Comparison of ENCODE assay signal across 8 cellular contexts in the genomic region with DNA sequence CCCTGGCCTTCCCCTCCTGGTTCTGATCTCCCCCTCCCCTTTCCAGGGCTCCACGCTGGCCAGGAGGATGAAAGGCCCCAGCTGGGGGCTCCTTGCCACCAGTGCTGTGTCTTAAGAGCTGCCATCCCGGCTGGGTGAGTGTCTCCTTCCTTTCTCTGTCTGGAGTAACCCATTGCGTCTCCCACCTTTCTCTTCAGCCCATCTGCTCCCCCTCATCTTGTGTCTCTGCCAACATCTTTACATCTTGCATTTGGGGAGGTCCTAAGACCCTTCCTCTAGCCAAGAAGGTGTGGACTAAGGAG. TPM values are rescaled to one million over a fixed set of nuclear protein-coding genes. Genes with fewer than 3 reads are reported as not detected.
A peak's percentile ranks its signal among the peaks of the same experiment; 100 is the strongest.
DNase-seq lines count a peak whose midpoint lies in the region; ATAC-seq, FAIRE-seq and TF ChIP-seq lines count a peak whose summit lies in the region.

No MANE protein-coding gene starts in this region.

- no peak for FAIRE-seq in GM12878 (lab: Jason Lieb, UNC)

- DNase-seq in DMS53 (lab: John Stamatoyannopoulos, UW) = peak; percentile 52
- no peak for DNase-seq in DMS53 treated with DMSO at 0.1 percent for 48 hours (lab: John Stamatoyannopoulos, UW; ENCODE audit: unreplicated experiment)
- DNase-seq in GM12878 (ENCODE audit: low read depth, low spot score) = no peak
- DNase-seq in right lobe of liver = no peak
- DNase-seq in amygdala (lab: John Stamatoyannopoulos, UW) = no peak
- DNase-seq in GDM1 (lab: John Stamatoyannopoulos, UW) = no peak

- H4K20me1 ChIP-seq in GM12878 (ENCODE audit: control insufficient read depth, insufficient read depth) = no peaks in the 10 kb centered on the region

- BruUV-seq in GM12878 (replicated peaks; lab: Mats Ljungman, UMichigan) = TSS peak; percentile 54

- no peak for TF ChIP-seq RAD21 in GM12878 (IDR thresholded peaks at IDR 0.05; ENCODE audit: insufficient read depth, low read depth, low read length)

- H3K4me3 ChIP-seq in GM12878 (peak overlapping the region; percentile 100), right lobe of liver (peak overlapping the region; percentile 82 to 87 (median 87))

- CTCF ChIA-PET in GM12878 (lab: Yijun Ruan, JAX) = interaction anchor here (1.0 to 4.5 kb wide), 5 partner anchors 10 to 161 kb away, joined by 3 to 37 read pairs (median 9); partner anchors contain the start of gene PABPN1

- H3K36me3 ChIP-seq in GM12878 (ENCODE audit: control insufficient read depth in 2 of 2, insufficient read depth in 2 of 2, low read length in 1 of 2) (no peaks in the 10 kb centered on the region; a peak in 1 of 4 replicates), right lobe of liver (peaks cover 0 to 15% (median 3%) of the 10 kb centered on the region in 4 donors)

- peak overlapping the region; percentile 53 for H2AFZ ChIP-seq in GM12878 (ENCODE audit: control insufficient read depth, low read depth, low read length)

- H3K79me2 ChIP-seq in GM12878 (ENCODE audit: control insufficient read depth, insufficient read depth, low read length) = peaks cover 27% of the 10 kb centered on the region

- POLR2A ChIA-PET in GM12878 (lab: Charles Lee) = interaction anchor here (0.6 to 3.7 kb wide), 4 partner anchors 10 to 375 kb away, joined by 3 to 55 read pairs (median 7); partner anchors contain the start of genes HOMEZ and PABPN1

- ATAC-seq in GM12878 (no peak), right lobe of liver (no peak), GM21723 (IDR thresholded peaks at IDR 0.05; ENCODE audit: unreplicated experiment) (no peak)

- in situ Hi-C loops in GM12878 (cut with MboI) = loop anchor here (10.0 to 25.0 kb wide), 2 partner anchors 805 to 1128 kb away; partner anchors contain the start of genes DCAF11 and NRL

- intact Hi-C loops in GM12878 (cut with micrococcal nuclease; ENCODE audit: unreplicated experiment) = no loop called here
- intact Hi-C loops in right lobe of liver (cut with DNase I) = no loop called here

- TF ChIP-seq POLR2A in GM12878 (IDR thresholded peaks at IDR 0.05; ENCODE audit: low read depth, low read length) (no peak), right lobe of liver (IDR thresholded peaks at IDR 0.05) (no peak)

- peak overlapping the region; percentile 80 for H3K4me2 ChIP-seq in GM12878 (ENCODE audit: control insufficient read depth, insufficient read depth)

- no peaks in the 10 kb centered on the region for H3K27me3 ChIP-seq in GM12878 (replicated peaks in 1 of 2; ENCODE audit: control insufficient read depth in 2 of 2, insufficient read depth in 2 of 2, low read length in 1 of 2)
- H3K27me3 ChIP-seq in right lobe of liver = no peaks in the 10 kb centered on the region

- TF ChIP-seq CTCF in GM12878 (IDR thresholded peaks at IDR 0.05 in 2 of 3, conservative IDR thresholded peaks at IDR 0.05 in 1 of 3; ENCODE audit: control insufficient read depth in 2 of 3, extremely low read depth in 1 of 3, insufficient read depth in 1 of 3, low read depth in 3 of 3, low read length in 3 of 3) (no peak), right lobe of liver (IDR thresholded peaks at IDR 0.05) (no peak)

- SMC1A ChIA-PET in GM12878 (lab: Charles Lee; ENCODE audit: uncharacterized antibody, unreplicated experiment) = interaction anchor here (0.8 to 2.3 kb wide), 3 partner anchors 12 to 21 kb away, joined by 4 to 17 read pairs (median 4); partner anchors contain the start of genes HOMEZ and PABPN1

- H3K4me1 ChIP-seq in GM12878 (ENCODE audit: control insufficient read depth, insufficient read depth, low read length) (peaks cover 20% of the 10 kb centered on the region), right lobe of liver (peaks cover 0 to 20% (median 10%) of the 10 kb centered on the region in 4 donors)

- H3K27ac ChIP-seq in GM12878 (ENCODE audit: control insufficient read depth, insufficient read depth) (peak overlapping the region; percentile 91), right lobe of liver (peak overlapping the region; percentile 69 to 89 (median 88)), temporal lobe (ENCODE audit: low read depth, low read length) (peak overlapping the region; percentile 91)

- RAD21 ChIA-PET in GM12878 (lab: Charles Lee; ENCODE audit: unreplicated experiment) = interaction anchor here (0.6 to 8.7 kb wide), 4 partner anchors 15 to 746 kb away, joined by 3 to 103 read pairs (median 3); partner anchors contain the start of gene PABPN1

- H3K9me3 ChIP-seq in GM12878 (replicated peaks; ENCODE audit: control insufficient read depth, insufficient read depth, low read length) = no peaks in the 10 kb centered on the region
- H3K9me3 ChIP-seq in right lobe of liver = no peaks in the 10 kb centered on the region

- WGBS in GM12878 (ENCODE audit: insufficient coverage, insufficient replicate concordance, low lambda C conversion rate, missing lambda C conversion rate) = 14% methylated on average over 3 of the region's 3 CpGs
- 0% methylated on average over 3 of the region's 3 CpGs for WGBS in right lobe of liver (ENCODE audit: insufficient coverage, low coverage, low lambda C conversion rate, missing lambda C conversion rate)

- H3K9ac ChIP-seq in GM12878 (ENCODE audit: control insufficient read depth, insufficient read depth, low read length) = peak overlapping the region; percentile 97

- TF ChIP-seq EP300 in GM12878 (IDR thresholded peaks at IDR 0.05; ENCODE audit: borderline replicate concordance in 1 of 2, control insufficient read depth in 1 of 2, low read depth in 2 of 2, low read length in 2 of 2) = no peak

RNA-seq across cellular contexts. Expression of gene BCL2L2, which starts 0.5 kb away (rescaled TPM):
- total RNA-seq in GM12878 (2013; cell fraction: nucleolus; rRNA removed) = 24.1 and 28.4 TPM in 2 replicates
- total RNA-seq in GM12878 (2014; rRNA removed) (5.8 and 6.3 TPM in 2 replicates), GM12878 (2014; rRNA removed; fragmentation: Illumina TruSeq; extraction: Trizol) (7.9 and 8.3 TPM in 2 replicates), GM12878 (2021) (9.7 and 12.5 TPM in 2 replicates), right lobe of liver (10 to 100 TPM in 4 of 6 experiments, 1 to 10 TPM in 2; 8.8 to 15.8 (median 12.1) TPM), temporal lobe (11.1 TPM)
- 8.3 TPM for polyA plus RNA-seq in GM12878 (2011; ENCODE audit: low read depth)
- polyA plus RNA-seq in GM12878 (2011; rRNA removed) (14.7 and 15.4 TPM in 2 replicates), GM12878 (2014; fragmentation: Illumina TruSeq; extraction: Trizol) (9.6 and 10.1 TPM in 2 replicates), GM12878 (2014; fragmentation: Nextera tagmentation; extraction: Ambion mirVana) (1 to 10 TPM; 1.4 to 3.1 TPM), GM12878 (2014; rRNA removed) (13.3 and 14.0 TPM in 2 replicates), GM12878 (2016; fragmentation: Nextera tagmentation; extraction: Ambion mirVana) (1 to 10 TPM; 1.5 to 2.2 TPM)
- polyA plus RNA-seq in GM12878 (2011; cell fraction: cytosol; rRNA removed) = 12.1 and 14.0 TPM in 2 replicates
- 21.4 and 22.2 TPM in 2 replicates for polyA plus RNA-seq in GM12878 (2011; cell fraction: nucleus; rRNA removed)
- 12.0 and 12.8 TPM in 2 replicates for polyA plus RNA-seq in GM12878 (2012)
- 10.7 and 14.0 TPM in 2 replicates for polyA minus RNA-seq in GM12878 (2011; rRNA and poly(A)+ RNA removed)
- 2.9 and 4.1 TPM in 2 replicates for polyA minus RNA-seq in GM12878 (2011; cell fraction: cytosol; rRNA and poly(A)+ RNA removed)
- polyA minus RNA-seq in GM12878 (2011; cell fraction: nucleus; rRNA and poly(A)+ RNA removed) = 10.4 and 16.9 TPM in 2 replicates

RNA-seq across cellular contexts. Expression of gene PPP1R3E, which starts 4.4 kb away (rescaled TPM):
- total RNA-seq in GM12878 (2013; cell fraction: nucleolus; rRNA removed) = 79.3 and 88.0 TPM in 2 replicates
- total RNA-seq in GM12878 (2014; rRNA removed) (6.3 and 6.6 TPM in 2 replicates), GM12878 (2014; rRNA removed; fragmentation: Illumina TruSeq; extraction: Trizol) (7.6 and 9.7 TPM in 2 replicates), GM12878 (2021) (8.6 and 11.7 TPM in 2 replicates), right lobe of liver (10 to 100 TPM in 2 of 6 experiments, 1 to 10 TPM in 4; 4.0 to 11.1 (median 8.1) TPM), temporal lobe (3.0 TPM)
- polyA plus RNA-seq in GM12878 (2011; ENCODE audit: low read depth) = 11.1 TPM
- polyA plus RNA-seq in GM12878 (2011; rRNA removed) (26.4 and 32.7 TPM in 2 replicates), GM12878 (2014; fragmentation: Illumina TruSeq; extraction: Trizol) (13.7 and 18.7 TPM in 2 replicates), GM12878 (2014; fragmentation: Nextera tagmentation; extraction: Ambion mirVana) (1 to 10 TPM; 4.7 to 4.8 TPM), GM12878 (2014; rRNA removed) (9.3 and 13.7 TPM in 2 replicates), GM12878 (2016; fragmentation: Nextera tagmentation; extraction: Ambion mirVana) (1 to 10 TPM; 4.6 to 6.1 TPM)
- polyA plus RNA-seq in GM12878 (2011; cell fraction: cytosol; rRNA removed) = 20.7 and 26.7 TPM in 2 replicates
- 72.6 and 113 TPM in 2 replicates for polyA plus RNA-seq in GM12878 (2011; cell fraction: nucleus; rRNA removed)
- polyA plus RNA-seq in GM12878 (2012) = 10.9 and 17.0 TPM in 2 replicates
- polyA minus RNA-seq in GM12878 (2011; rRNA and poly(A)+ RNA removed) = 19.9 and 26.3 TPM in 2 replicates
- 4.0 and 5.3 TPM in 2 replicates for polyA minus RNA-seq in GM12878 (2011; cell fraction: cytosol; rRNA and poly(A)+ RNA removed)
- polyA minus RNA-seq in GM12878 (2011; cell fraction: nucleus; rRNA and poly(A)+ RNA removed) = 25.1 and 34.8 TPM in 2 replicates

RNA-seq across cellular contexts. Expression of gene PABPN1, which starts 14.2 kb away (rescaled TPM):
- total RNA-seq in GM12878 (2013; cell fraction: nucleolus; rRNA removed) = 79.0 and 80.6 TPM in 2 replicates
- total RNA-seq in GM12878 (2014; rRNA removed) (83.4 and 90.6 TPM in 2 replicates), GM12878 (2014; rRNA removed; fragmentation: Illumina TruSeq; extraction: Trizol) (106 TPM in 2 replicates), GM12878 (2021) (189 and 206 TPM in 2 replicates), right lobe of liver (10 to 100 TPM; 23.6 to 95.3 (median 64.6) TPM), temporal lobe (38.6 TPM)
- 67.7 TPM for polyA plus RNA-seq in GM12878 (2011; ENCODE audit: low read depth)
- polyA plus RNA-seq in GM12878 (2011; rRNA removed) (222 and 248 TPM in 2 replicates), GM12878 (2014; fragmentation: Illumina TruSeq; extraction: Trizol) (206 and 231 TPM in 2 replicates), GM12878 (2014; fragmentation: Nextera tagmentation; extraction: Ambion mirVana) (10 to 100 TPM; 31.3 to 35.6 TPM), GM12878 (2014; rRNA removed) (149 and 158 TPM in 2 replicates), GM12878 (2016; fragmentation: Nextera tagmentation; extraction: Ambion mirVana) (10 to 100 TPM; 76.8 to 99.4 TPM)
- 198 and 220 TPM in 2 replicates for polyA plus RNA-seq in GM12878 (2011; cell fraction: cytosol; rRNA removed)
- polyA plus RNA-seq in GM12878 (2011; cell fraction: nucleus; rRNA removed) = 548 and 640 TPM in 2 replicates
- 119 and 126 TPM in 2 replicates for polyA plus RNA-seq in GM12878 (2012)
- 90.9 and 114 TPM in 2 replicates for polyA minus RNA-seq in GM12878 (2011; rRNA and poly(A)+ RNA removed)
- polyA minus RNA-seq in GM12878 (2011; cell fraction: cytosol; rRNA and poly(A)+ RNA removed) = 21.9 and 31.3 TPM in 2 replicates
- 40.1 and 63.0 TPM in 2 replicates for polyA minus RNA-seq in GM12878 (2011; cell fraction: nucleus; rRNA and poly(A)+ RNA removed)

RNA-seq across cellular contexts. Expression of gene HOMEZ, which starts 21.2 kb away (rescaled TPM):
- 13.1 and 14.2 TPM in 2 replicates for total RNA-seq in GM12878 (2013; cell fraction: nucleolus; rRNA removed)
- total RNA-seq in GM12878 (2014; rRNA removed) = 14.3 and 14.7 TPM in 2 replicates
- 12.7 and 13.0 TPM in 2 replicates for total RNA-seq in GM12878 (2014; rRNA removed; fragmentation: Illumina TruSeq; extraction: Trizol)
- 15.2 and 15.3 TPM in 2 replicates for total RNA-seq in GM12878 (2021)
- 1.9 TPM for polyA plus RNA-seq in GM12878 (2011; ENCODE audit: low read depth)
- 9.6 and 11.0 TPM in 2 replicates for polyA plus RNA-seq in GM12878 (2011; rRNA removed)
- 11.3 and 14.2 TPM in 2 replicates for polyA plus RNA-seq in GM12878 (2011; cell fraction: cytosol; rRNA removed)
- 5.9 and 7.2 TPM in 2 replicates for polyA plus RNA-seq in GM12878 (2011; cell fraction: nucleus; rRNA removed)
- polyA plus RNA-seq in GM12878 (2012) = 5.7 and 10.2 TPM in 2 replicates
- polyA plus RNA-seq in GM12878 (2014; fragmentation: Illumina TruSeq; extraction: Trizol) = 17.8 and 19.3 TPM in 2 replicates
- 1 to 10 TPM; 2.6 to 3.6 TPM for polyA plus RNA-seq in GM12878 (2014; fragmentation: Nextera tagmentation; extraction: Ambion mirVana)
- 11.2 and 12.9 TPM in 2 replicates for polyA plus RNA-seq in GM12878 (2014; rRNA removed)
- polyA plus RNA-seq in GM12878 (2016; fragmentation: Nextera tagmentation; extraction: Ambion mirVana) = 10 to 100 TPM; 13.3 to 16.2 TPM
- 18.8 and 19.3 TPM in 2 replicates for polyA minus RNA-seq in GM12878 (2011; rRNA and poly(A)+ RNA removed)
- polyA minus RNA-seq in GM12878 (2011; cell fraction: cytosol; rRNA and poly(A)+ RNA removed) = 3.2 and 5.4 TPM in 2 replicates
- polyA minus RNA-seq in GM12878 (2011; cell fraction: nucleus; rRNA and poly(A)+ RNA removed) = 6.5 and 8.0 TPM in 2 replicates
- total RNA-seq in right lobe of liver = 1 to 10 TPM; 3.4 to 8.8 (median 5.3) TPM
- 1.7 TPM for total RNA-seq in temporal lobe

RNA-seq across cellular contexts. Expression of gene SLC22A17, which starts 45.6 kb away (rescaled TPM):
- total RNA-seq in GM12878 (2013; cell fraction: nucleolus; rRNA removed) = not detected in 2 replicates
- total RNA-seq in GM12878 (2014; rRNA removed) (not detected in 2 replicates), GM12878 (2014; rRNA removed; fragmentation: Illumina TruSeq; extraction: Trizol) (not detected in 2 replicates), GM12878 (2021) (0.11 TPM in 1 of 2 replicates, not detected in the other), right lobe of liver (1 to 10 TPM; 1.5 to 2.7 (median 2.1) TPM), temporal lobe (155 TPM)
- not detected for polyA plus RNA-seq in GM12878 (2011; ENCODE audit: low read depth)
- polyA plus RNA-seq in GM12878 (2011; rRNA removed) (not detected in 2 replicates), GM12878 (2014; fragmentation: Illumina TruSeq; extraction: Trizol) (not detected in 2 replicates), GM12878 (2014; fragmentation: Nextera tagmentation; extraction: Ambion mirVana) (not detected), GM12878 (2014; rRNA removed) (not detected in 2 replicates), GM12878 (2016; fragmentation: Nextera tagmentation; extraction: Ambion mirVana) (not detected)
- polyA plus RNA-seq in GM12878 (2011; cell fraction: cytosol; rRNA removed) = not detected in 2 replicates
- 0.10 TPM in 1 of 2 replicates, not detected in the other for polyA plus RNA-seq in GM12878 (2011; cell fraction: nucleus; rRNA removed)
- polyA plus RNA-seq in GM12878 (2012) = 0.06 TPM in 1 of 2 replicates, not detected in the other
- polyA minus RNA-seq in GM12878 (2011; rRNA and poly(A)+ RNA removed) = not detected in 2 replicates
- polyA minus RNA-seq in GM12878 (2011; cell fraction: cytosol; rRNA and poly(A)+ RNA removed) = not detected in 2 replicates
- not detected in 2 replicates for polyA minus RNA-seq in GM12878 (2011; cell fraction: nucleus; rRNA and poly(A)+ RNA removed)
